1 cellular context compared by ENCODE assay signal in the genomic region with DNA sequence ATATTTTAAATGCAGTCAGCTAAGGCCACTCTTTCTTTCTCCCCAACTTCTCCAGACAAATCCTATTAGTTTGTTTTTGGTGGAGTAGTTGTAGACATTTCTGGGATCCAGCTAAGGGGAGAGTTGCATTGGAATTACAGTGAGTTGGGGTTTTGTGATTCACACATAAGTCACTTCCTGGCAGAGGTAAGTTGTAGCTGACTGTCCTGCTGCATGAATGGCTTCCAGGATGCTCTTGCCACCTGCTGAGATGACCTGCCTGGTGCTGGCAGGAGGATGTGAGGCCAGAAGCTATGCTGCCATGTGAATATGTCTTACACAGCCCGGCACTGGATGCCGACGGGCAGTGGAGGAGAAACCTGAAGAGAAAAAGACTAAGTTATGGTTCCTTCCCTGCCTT.
TF ChIP-seq lines count a peak whose summit lies in the region.

No MANE protein-coding gene starts in this region.

TF ChIP-seq in SK-N-SH treated with all-trans-retinoic acid at 6 μM for 48 hours, 23 proteins besides CTCF, POLR2A, EP300 and RAD21:
- TF ChIP-seq ISL1 (CRISPR knock-in tag; IDR thresholded peaks at IDR 0.05) (no peak), ZFP30 (CRISPR knock-in tag; IDR thresholded peaks at IDR 0.05) (no peak), ZC3H10 (CRISPR knock-in tag; IDR thresholded peaks at IDR 0.05) (no peak), BACH2 (CRISPR knock-in tag; IDR thresholded peaks at IDR 0.05; ENCODE audit: borderline replicate concordance) (no peak), TCF4 (CRISPR knock-in tag; IDR thresholded peaks at IDR 0.05; ENCODE audit: borderline replicate concordance) (no peak), CSDC2 (CRISPR knock-in tag; IDR thresholded peaks at IDR 0.05) (no peak), ZNF70 (CRISPR knock-in tag; IDR thresholded peaks at IDR 0.05) (no peak)
- TF ChIP-seq, protein P1, sequence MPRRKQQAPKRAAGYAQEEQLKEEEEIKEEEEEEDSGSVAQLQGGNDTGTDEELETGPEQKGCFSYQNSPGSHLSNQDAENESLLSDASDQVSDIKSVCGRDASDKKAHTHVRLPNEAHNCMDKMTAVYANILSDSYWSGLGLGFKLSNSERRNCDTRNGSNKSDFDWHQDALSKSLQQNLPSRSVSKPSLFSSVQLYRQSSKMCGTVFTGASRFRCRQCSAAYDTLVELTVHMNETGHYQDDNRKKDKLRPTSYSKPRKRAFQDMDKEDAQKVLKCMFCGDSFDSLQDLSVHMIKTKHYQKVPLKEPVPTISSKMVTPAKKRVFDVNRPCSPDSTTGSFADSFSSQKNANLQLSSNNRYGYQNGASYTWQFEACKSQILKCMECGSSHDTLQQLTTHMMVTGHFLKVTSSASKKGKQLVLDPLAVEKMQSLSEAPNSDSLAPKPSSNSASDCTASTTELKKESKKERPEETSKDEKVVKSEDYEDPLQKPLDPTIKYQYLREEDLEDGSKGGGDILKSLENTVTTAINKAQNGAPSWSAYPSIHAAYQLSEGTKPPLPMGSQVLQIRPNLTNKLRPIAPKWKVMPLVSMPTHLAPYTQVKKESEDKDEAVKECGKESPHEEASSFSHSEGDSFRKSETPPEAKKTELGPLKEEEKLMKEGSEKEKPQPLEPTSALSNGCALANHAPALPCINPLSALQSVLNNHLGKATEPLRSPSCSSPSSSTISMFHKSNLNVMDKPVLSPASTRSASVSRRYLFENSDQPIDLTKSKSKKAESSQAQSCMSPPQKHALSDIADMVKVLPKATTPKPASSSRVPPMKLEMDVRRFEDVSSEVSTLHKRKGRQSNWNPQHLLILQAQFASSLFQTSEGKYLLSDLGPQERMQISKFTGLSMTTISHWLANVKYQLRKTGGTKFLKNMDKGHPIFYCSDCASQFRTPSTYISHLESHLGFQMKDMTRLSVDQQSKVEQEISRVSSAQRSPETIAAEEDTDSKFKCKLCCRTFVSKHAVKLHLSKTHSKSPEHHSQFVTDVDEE (CRISPR knock-in tag; IDR thresholded peaks at IDR 0.05) = no peak
- TF ChIP-seq, protein P2, sequence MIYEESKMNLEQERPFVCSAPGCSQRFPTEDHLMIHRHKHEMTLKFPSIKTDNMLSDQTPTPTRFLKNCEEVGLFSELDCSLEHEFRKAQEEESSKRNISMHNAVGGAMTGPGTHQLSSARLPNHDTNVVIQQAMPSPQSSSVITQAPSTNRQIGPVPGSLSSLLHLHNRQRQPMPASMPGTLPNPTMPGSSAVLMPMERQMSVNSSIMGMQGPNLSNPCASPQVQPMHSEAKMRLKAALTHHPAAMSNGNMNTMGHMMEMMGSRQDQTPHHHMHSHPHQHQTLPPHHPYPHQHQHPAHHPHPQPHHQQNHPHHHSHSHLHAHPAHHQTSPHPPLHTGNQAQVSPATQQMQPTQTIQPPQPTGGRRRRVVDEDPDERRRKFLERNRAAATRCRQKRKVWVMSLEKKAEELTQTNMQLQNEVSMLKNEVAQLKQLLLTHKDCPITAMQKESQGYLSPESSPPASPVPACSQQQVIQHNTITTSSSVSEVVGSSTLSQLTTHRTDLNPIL (CRISPR knock-in tag; IDR thresholded peaks at IDR 0.05; ENCODE audit: low read depth) = no peak
